In genomic region chr1:205627956-205628355, GRCh38 we compare ENCODE assay signal across 23 cellular contexts. TPM values are rescaled to one million over a fixed set of nuclear protein-coding genes. Genes with fewer than 3 reads are reported as not detected.
DNase-seq lines count a peak whose midpoint lies in the region; ATAC-seq, FAIRE-seq and TF ChIP-seq lines count a peak whose summit lies in the region.
"Had no signal": no experiment of that assay in that cellular context is flagged by ENCODE, and none has a peak within 500 bp of the region (broad histone marks: within the 10 kb centered on the region; RNA-seq: fewer than 3 reads in every experiment).

No MANE protein-coding gene starts in this region.

- H3K4me3 Mint-ChIP-seq in activated naive CD8-positive, alpha-beta T cell treated with anti-CD3 and anti-CD28 coated beads, Interleukin-2, amount 50 U/mL, for 24 hours: peak overlapping the region; percentile 89
- H3K4me3 Mint-ChIP-seq in stimulated activated naive B cell treated with anti-CD40 and anti-IgM and Interleukin-4, amounts not matched to agents 10 μg/mL and 1 μg/mL and 100 μg/mL, for 72 hours: no peak overlapping the region
- H3K4me3 Mint-ChIP-seq: nephron progenitor cell had no signal

- H3K9ac ChIP-seq in HepG2 (ENCODE audit: insufficient read depth, low read depth, low read length) (no peak overlapping the region), Loucy (ENCODE audit: low read depth, low read length, poor library complexity, severe bottlenecking) (peak overlapping the region; percentile 4)

- H3K27me3 ChIP-seq in HepG2 (ENCODE audit: control insufficient read depth in 1 of 2, insufficient read depth in 2 of 2, low read length in 2 of 2): no peaks in the 10 kb centered on the region; a peak in 1 of 5 replicates
- H3K27me3 ChIP-seq in right lobe of liver: no peaks in the 10 kb centered on the region
- no peaks in the 10 kb centered on the region for H3K27me3 ChIP-seq in Loucy (ENCODE audit: insufficient read depth, low read length, poor library complexity, severe bottlenecking)
- H3K27me3 ChIP-seq: body of pancreas, stomach, upper lobe of left lung had no signal

- H3K4me1 Mint-ChIP-seq in activated naive CD8-positive, alpha-beta T cell treated with anti-CD3 and anti-CD28 coated beads, Interleukin-2, amount 50 U/mL, for 24 hours: peaks cover 69% of the 10 kb centered on the region
- H3K4me1 Mint-ChIP-seq in stimulated activated naive B cell treated with anti-CD40 and anti-IgM and Interleukin-4, amounts not matched to agents 10 μg/mL and 1 μg/mL and 100 μg/mL, for 72 hours: peaks cover 21 to 58% of the 10 kb centered on the region in 2 donors

- WGBS in HepG2 (ENCODE audit: low lambda C conversion rate): 94% methylated on average over 8 of the region's 8 CpGs
- WGBS in right lobe of liver (ENCODE audit: insufficient coverage, low coverage, low lambda C conversion rate, missing lambda C conversion rate): 95% methylated on average over 8 of the region's 8 CpGs

- CTCF ChIA-PET in HepG2 (lab: Yijun Ruan, JAX; ENCODE audit: low intra/inter-chr PET ratio, low total read pairs): no interaction called here

- TF ChIP-seq EP300 in HepG2 (IDR thresholded peaks at IDR 0.05; ENCODE audit: low read depth in 2 of 2, low read length in 2 of 2) (no peak), HepG2 (CRISPR knock-in tag; IDR thresholded peaks at IDR 0.05; ENCODE audit: borderline replicate concordance) (no peak)

- no peak for ATAC-seq in HepG2
- no peak for ATAC-seq in right lobe of liver
- no peak for ATAC-seq in activated naive CD8-positive, alpha-beta T cell treated with anti-CD3 and anti-CD28 coated beads, Interleukin-2, amount 50 U/mL, for 24 hours
- ATAC-seq in stimulated activated naive B cell treated with anti-CD40 and anti-IgM and Interleukin-4, amounts not matched to agents 10 μg/mL and 1 μg/mL and 100 μg/mL, for 72 hours (replicated peaks): no peak
- ATAC-seq: activated CD4-positive, CD25-positive, alpha-beta regulatory T cell treated with anti-CD3 and anti-CD28 coated beads, Interleukin-2, amount 50 U/mL, for 24 hours; body of pancreas had no signal

- H3K27me3 Mint-ChIP-seq in activated naive CD8-positive, alpha-beta T cell treated with anti-CD3 and anti-CD28 coated beads, Interleukin-2, amount 50 U/mL, for 24 hours: no peaks in the 10 kb centered on the region
- H3K27me3 Mint-ChIP-seq in stimulated activated naive B cell treated with anti-CD40 and anti-IgM and Interleukin-4, amounts not matched to agents 10 μg/mL and 1 μg/mL and 100 μg/mL, for 72 hours: no peaks in the 10 kb centered on the region
- H3K27me3 Mint-ChIP-seq: progenitor cell of endocrine pancreas had no signal

- H3F3A ChIP-seq in Loucy (ENCODE audit: low read depth): peaks cover 3% of the 10 kb centered on the region

- no TSS peak for BruUV-seq in HepG2 (replicated peaks; lab: Mats Ljungman, UMichigan)

- no peak for FAIRE-seq in HepG2 (lab: Jason Lieb, UNC)

- H3K27ac ChIP-seq in HepG2 (ENCODE audit: extremely low read length, insufficient read depth, low read length) (no peak overlapping the region), right lobe of liver (no peak overlapping the region)
- H3K27ac ChIP-seq: body of pancreas, SK-N-MC, stomach, upper lobe of left lung had no signal

- intact Hi-C loops in HepG2 (cut with micrococcal nuclease; ENCODE audit: unreplicated experiment): no loop called here
- intact Hi-C loops in right lobe of liver (cut with DNase I): no loop called here

- no peak overlapping the region for H3K4me2 ChIP-seq in HepG2 (ENCODE audit: low read depth, low read length)
- peak overlapping the region; percentile 95 for H3K4me2 ChIP-seq in Loucy (ENCODE audit: low read depth, low read length, poor library complexity, severe bottlenecking)

- H3K4me3 ChIP-seq in HepG2 (replicated peaks in 1 of 3; ENCODE audit: insufficient read depth in 1 of 3, low read depth in 2 of 3, low read length in 3 of 3): no peak overlapping the region
- no peak overlapping the region for H3K4me3 ChIP-seq in right lobe of liver
- peak overlapping the region; percentile 89 for H3K4me3 ChIP-seq in Loucy (ENCODE audit: low read length, poor library complexity, severe bottlenecking)
- H3K4me3 ChIP-seq: body of pancreas, SK-N-MC, stomach, upper lobe of left lung had no signal

- in situ Hi-C loops in HepG2 (cut with HindIII; ENCODE audit: extremely low pct_ligation_motif_present, low pct_unique_long_range_greater_than_20kb): no loop called here

- no peaks in the 10 kb centered on the region for H3K9me2 ChIP-seq in Loucy (replicated peaks; ENCODE audit: low read depth, low read length)

- H3K9me3 ChIP-seq in HepG2 (ENCODE audit: low read length) (no peaks in the 10 kb centered on the region), right lobe of liver (no peaks in the 10 kb centered on the region), Loucy (ENCODE audit: insufficient read depth, low read depth, low read length) (no peaks in the 10 kb centered on the region)
- H3K9me3 ChIP-seq: body of pancreas, stomach, upper lobe of left lung had no signal

- H3K36me3 Mint-ChIP-seq in activated naive CD8-positive, alpha-beta T cell treated with anti-CD3 and anti-CD28 coated beads, Interleukin-2, amount 50 U/mL, for 24 hours (ENCODE audit: low read depth): peaks cover 38% of the 10 kb centered on the region
- H3K36me3 Mint-ChIP-seq in stimulated activated naive B cell treated with anti-CD40 and anti-IgM and Interleukin-4, amounts not matched to agents 10 μg/mL and 1 μg/mL and 100 μg/mL, for 72 hours: peaks cover 16 to 23% of the 10 kb centered on the region in 2 donors

- H4K20me1 ChIP-seq in HepG2 (ENCODE audit: insufficient read depth, low read length) (peaks cover 13% of the 10 kb centered on the region), Loucy (ENCODE audit: insufficient read depth, low read length, poor library complexity, severe bottlenecking) (peaks cover 66% of the 10 kb centered on the region)

- TF ChIP-seq RAD21 in HepG2 (CRISPR knock-in tag; IDR thresholded peaks at IDR 0.05): no peak

- TF ChIP-seq CTCF in HepG2 (CRISPR knock-in tag; IDR thresholded peaks at IDR 0.05): no peak
- TF ChIP-seq CTCF in right lobe of liver (IDR thresholded peaks at IDR 0.05): no peak
- no peak for TF ChIP-seq CTCF in Loucy (conservative IDR thresholded peaks at IDR 0.05; ENCODE audit: low read length)

- H3K9me3 Mint-ChIP-seq in activated naive CD8-positive, alpha-beta T cell treated with anti-CD3 and anti-CD28 coated beads, Interleukin-2, amount 50 U/mL, for 24 hours: no peaks in the 10 kb centered on the region
- H3K9me3 Mint-ChIP-seq in stimulated activated naive B cell treated with anti-CD40 and anti-IgM and Interleukin-4, amounts not matched to agents 10 μg/mL and 1 μg/mL and 100 μg/mL, for 72 hours: no peaks in the 10 kb centered on the region
- H3K9me3 Mint-ChIP-seq: nephron progenitor cell had no signal

- no peak for TF ChIP-seq POLR2A in HepG2 (IDR thresholded peaks at IDR 0.05; ENCODE audit: insufficient read depth in 1 of 2, low read depth in 2 of 2, low read length in 2 of 2)
- TF ChIP-seq POLR2A in right lobe of liver (IDR thresholded peaks at IDR 0.05): no peak

- H3K27ac Mint-ChIP-seq in activated naive CD8-positive, alpha-beta T cell treated with anti-CD3 and anti-CD28 coated beads, Interleukin-2, amount 50 U/mL, for 24 hours: peak overlapping the region; percentile 72
- peak overlapping the region; percentile 80 for H3K27ac Mint-ChIP-seq in stimulated activated naive B cell treated with anti-CD40 and anti-IgM and Interleukin-4, amounts not matched to agents 10 μg/mL and 1 μg/mL and 100 μg/mL, for 72 hours
- H3K27ac Mint-ChIP-seq: nephron progenitor cell, progenitor cell of endocrine pancreas had no signal

- peaks cover 3 to 23% of the 10 kb centered on the region in 2 experiments; a peak in 3 of 5 replicates for H3K36me3 ChIP-seq in HepG2 (replicated peaks in 1 of 2; ENCODE audit: control insufficient read depth in 1 of 2, insufficient read depth in 2 of 2, low read length in 2 of 2)
- H3K36me3 ChIP-seq in right lobe of liver: peaks cover 0 to 6% (median 3%) of the 10 kb centered on the region in 4 donors
- H3K36me3 ChIP-seq in Loucy (ENCODE audit: insufficient read depth, low read length): peaks cover 14% of the 10 kb centered on the region; the same call in 1 of the 2 replicates

- H3K4me1 ChIP-seq in HepG2 (ENCODE audit: insufficient read depth, low read length) (peaks cover 31% of the 10 kb centered on the region), right lobe of liver (peaks cover 0 to 16% (median 5%) of the 10 kb centered on the region in 4 donors), Loucy (ENCODE audit: insufficient read depth, low read length, poor library complexity, severe bottlenecking) (peaks cover 56% of the 10 kb centered on the region)

- H3K79me2 ChIP-seq in HepG2 (ENCODE audit: insufficient read depth, low read length): peaks cover 65% of the 10 kb centered on the region
- H3K79me2 ChIP-seq in Loucy (ENCODE audit: insufficient read depth, low read length): peaks cover 84% of the 10 kb centered on the region

- DNase-seq in HepG2 (ENCODE audit: low spot score): no peak
- DNase-seq in right lobe of liver: no peak
- DNase-seq in activated naive CD8-positive, alpha-beta T cell treated with anti-CD3 and anti-CD28 coated beads, Interleukin-2, amount 50 U/mL, for 24 hours: no peak
- DNase-seq in stimulated activated naive B cell treated with anti-CD40 and anti-IgM and Interleukin-4, amounts not matched to agents 10 μg/mL and 1 μg/mL and 100 μg/mL, for 72 hours: no peak
- no peak for DNase-seq in HT-29 (ENCODE audit: low spot score)
- DNase-seq in HCEC 1CT: no peak
- DNase-seq in SKM-1 treated with dmso at 0.1 percent for 144 hours (lab: John Stamatoyannopoulos, UW; ENCODE audit: unreplicated experiment): no peak
- DNase-seq: body of pancreas; effector CD8-positive, alpha-beta T cell; H7; mesenchymal stem cell; NCI-H1105; NCI-H2081 treated with DMSO at 0.1 percent for 48 hours; NCI-H510A; nephron progenitor cell; RPMI8226; stomach; T1000; upper lobe of left lung had no signal

- POLR2A ChIA-PET in HepG2 (lab: Yijun Ruan, JAX): no interaction called here

- no peak overlapping the region for H2AFZ ChIP-seq in HepG2 (ENCODE audit: low read length)
- no peak overlapping the region for H2AFZ ChIP-seq in Loucy (ENCODE audit: low read length)

RNA-seq across cellular contexts. Expression of gene ELK4, which starts 3.9 kb away (rescaled TPM):
- total RNA-seq in HepG2 (2016; rRNA removed; fragmentation: Illumina TruSeq; extraction: Trizol) (13.1 and 15.0 TPM in 2 replicates), right lobe of liver (10 to 100 TPM; 15.1 to 39.2 (median 26.9) TPM)
- total RNA-seq in HepG2 (2016; cell fraction: cytosol; rRNA removed; fragmentation: Illumina TruSeq; extraction: Trizol; ENCODE audit: low read depth): 17.4 and 18.2 TPM in 2 replicates
- total RNA-seq in HepG2 (2016; cell fraction: insoluble cytoplasmic fraction; rRNA removed; fragmentation: Illumina TruSeq; extraction: Trizol): 12.5 and 14.4 TPM in 2 replicates
- total RNA-seq in HepG2 (2016; cell fraction: membrane; rRNA removed; fragmentation: Illumina TruSeq; extraction: Trizol): 27.6 and 35.3 TPM in 2 replicates
- 14.7 and 15.8 TPM in 2 replicates for total RNA-seq in HepG2 (2016; cell fraction: nucleus; rRNA removed; fragmentation: Illumina TruSeq; extraction: Trizol)
- 6.8 and 8.3 TPM in 2 replicates for polyA plus RNA-seq in HepG2 (2011; rRNA removed)
- 2.3 and 3.5 TPM in 2 replicates for polyA plus RNA-seq in HepG2 (2011; cell fraction: cytosol; rRNA removed)
- polyA plus RNA-seq in HepG2 (2011; cell fraction: nucleus; rRNA removed): 11.0 and 12.1 TPM in 2 replicates
- 9.9 and 11.2 TPM in 2 replicates for polyA plus RNA-seq in HepG2 (2012)
- polyA plus RNA-seq in HepG2 (2016; cell fraction: cytosol; fragmentation: Illumina TruSeq; extraction: Trizol; ENCODE audit: low read depth): 9.0 and 9.8 TPM in 2 replicates
- polyA plus RNA-seq in HepG2 (2016; cell fraction: insoluble cytoplasmic fraction; fragmentation: Illumina TruSeq; extraction: Trizol; ENCODE audit: low read depth): 12.2 TPM in 2 replicates
- polyA plus RNA-seq in HepG2 (2016; cell fraction: membrane; fragmentation: Illumina TruSeq; extraction: Trizol; ENCODE audit: low read depth): 15.0 TPM in 2 replicates
- 20.1 and 20.3 TPM in 2 replicates for polyA plus RNA-seq in HepG2 (2016; cell fraction: nucleus; fragmentation: Illumina TruSeq; extraction: Trizol; ENCODE audit: insufficient read depth, low read depth)
- polyA minus RNA-seq in HepG2 (2011; rRNA and poly(A)+ RNA removed; ENCODE audit: low replicate concordance): 12.0 and 30.8 TPM in 2 replicates
- 11.9 and 12.8 TPM in 2 replicates for polyA minus RNA-seq in HepG2 (2011; cell fraction: cytosol; rRNA and poly(A)+ RNA removed)
- 21.0 and 22.3 TPM in 2 replicates for polyA minus RNA-seq in HepG2 (2011; cell fraction: nucleus; rRNA and poly(A)+ RNA removed)
- total RNA-seq in HT-29 (2014; rRNA removed; shearing (Covaris generic)): 6.5 and 7.6 TPM in 2 replicates

RNA-seq across cellular contexts. Expression of gene SLC45A3, which starts 52.4 kb away (rescaled TPM):
- total RNA-seq in HepG2 (2016; rRNA removed; fragmentation: Illumina TruSeq; extraction: Trizol) (1.9 and 3.4 TPM in 2 replicates), right lobe of liver (10 to 100 TPM in 2 of 6 experiments, 1 to 10 TPM in 4; 6.9 to 27.0 (median 7.9) TPM)
- 0.97 and 1.2 TPM in 2 replicates for total RNA-seq in HepG2 (2016; cell fraction: cytosol; rRNA removed; fragmentation: Illumina TruSeq; extraction: Trizol; ENCODE audit: low read depth)
- 1.8 and 4.0 TPM in 2 replicates for total RNA-seq in HepG2 (2016; cell fraction: insoluble cytoplasmic fraction; rRNA removed; fragmentation: Illumina TruSeq; extraction: Trizol)
- 2.7 and 3.3 TPM in 2 replicates for total RNA-seq in HepG2 (2016; cell fraction: membrane; rRNA removed; fragmentation: Illumina TruSeq; extraction: Trizol)
- total RNA-seq in HepG2 (2016; cell fraction: nucleus; rRNA removed; fragmentation: Illumina TruSeq; extraction: Trizol): 2.3 and 3.7 TPM in 2 replicates
- 4.1 and 7.3 TPM in 2 replicates for polyA plus RNA-seq in HepG2 (2011; rRNA removed)
- polyA plus RNA-seq in HepG2 (2011; cell fraction: cytosol; rRNA removed): 4.4 TPM in 2 replicates
- polyA plus RNA-seq in HepG2 (2011; cell fraction: nucleus; rRNA removed): 7.3 and 8.6 TPM in 2 replicates
- polyA plus RNA-seq in HepG2 (2012): 4.0 and 4.7 TPM in 2 replicates
- polyA plus RNA-seq in HepG2 (2016; cell fraction: cytosol; fragmentation: Illumina TruSeq; extraction: Trizol; ENCODE audit: low read depth): 0.65 and 0.73 TPM in 2 replicates
- polyA plus RNA-seq in HepG2 (2016; cell fraction: insoluble cytoplasmic fraction; fragmentation: Illumina TruSeq; extraction: Trizol; ENCODE audit: low read depth): 2.0 and 2.1 TPM in 2 replicates
- polyA plus RNA-seq in HepG2 (2016; cell fraction: membrane; fragmentation: Illumina TruSeq; extraction: Trizol; ENCODE audit: low read depth): 2.1 TPM in 2 replicates
- 5.1 and 6.0 TPM in 2 replicates for polyA plus RNA-seq in HepG2 (2016; cell fraction: nucleus; fragmentation: Illumina TruSeq; extraction: Trizol; ENCODE audit: insufficient read depth, low read depth)
- polyA minus RNA-seq in HepG2 (2011; rRNA and poly(A)+ RNA removed; ENCODE audit: low replicate concordance): 1.8 and 9.9 TPM in 2 replicates
- polyA minus RNA-seq in HepG2 (2011; cell fraction: cytosol; rRNA and poly(A)+ RNA removed): 3.3 and 3.4 TPM in 2 replicates
- polyA minus RNA-seq in HepG2 (2011; cell fraction: nucleus; rRNA and poly(A)+ RNA removed): 2.5 and 2.7 TPM in 2 replicates
- total RNA-seq in HT-29 (2014; rRNA removed; shearing (Covaris generic)): 56.7 and 59.6 TPM in 2 replicates
